ENCODE assay signal across 1 cellular context in the genomic region with DNA sequence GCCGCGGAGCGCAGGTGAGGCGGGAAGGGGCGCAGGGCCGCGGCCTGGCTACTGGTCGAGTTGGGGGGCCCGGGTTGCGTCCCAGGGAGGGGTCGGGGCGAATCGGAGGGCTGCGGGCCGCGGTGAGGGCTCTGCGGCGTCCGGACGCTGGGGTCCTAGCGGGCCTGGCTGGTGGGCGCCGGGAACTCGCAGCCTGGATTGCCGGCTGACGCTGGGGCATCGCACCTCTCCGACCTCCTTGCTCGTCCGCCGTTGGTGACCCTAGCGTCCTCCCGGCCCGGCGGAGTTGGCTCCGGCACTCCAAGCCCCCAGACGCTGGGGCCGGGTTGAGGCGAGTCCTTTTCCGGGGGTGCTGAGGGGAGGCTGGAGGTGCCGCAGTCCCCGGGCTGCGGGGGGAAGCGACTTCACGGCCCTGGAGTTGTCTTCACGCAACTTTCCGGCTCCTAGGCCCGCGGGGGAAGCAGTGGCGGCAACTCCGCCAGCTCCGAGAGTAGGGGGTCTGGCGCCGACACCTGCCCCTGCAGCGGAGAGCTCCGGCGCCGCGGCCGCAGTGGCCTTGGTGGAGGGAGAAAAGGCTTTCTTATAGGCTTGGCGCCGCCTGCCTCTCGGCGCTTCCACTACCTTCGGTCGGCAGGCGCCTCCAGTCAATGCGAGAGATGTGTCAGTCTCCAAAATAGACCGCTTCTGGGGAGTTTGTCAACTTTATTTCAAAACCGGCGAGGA.
TF ChIP-seq lines count a peak whose summit lies in the region.

No MANE protein-coding gene starts in this region.

TF ChIP-seq in HepG2, 621 proteins besides CTCF, POLR2A, EP300 and RAD21 (continued from another document and continues in another):
- TF ChIP-seq, protein P1, sequence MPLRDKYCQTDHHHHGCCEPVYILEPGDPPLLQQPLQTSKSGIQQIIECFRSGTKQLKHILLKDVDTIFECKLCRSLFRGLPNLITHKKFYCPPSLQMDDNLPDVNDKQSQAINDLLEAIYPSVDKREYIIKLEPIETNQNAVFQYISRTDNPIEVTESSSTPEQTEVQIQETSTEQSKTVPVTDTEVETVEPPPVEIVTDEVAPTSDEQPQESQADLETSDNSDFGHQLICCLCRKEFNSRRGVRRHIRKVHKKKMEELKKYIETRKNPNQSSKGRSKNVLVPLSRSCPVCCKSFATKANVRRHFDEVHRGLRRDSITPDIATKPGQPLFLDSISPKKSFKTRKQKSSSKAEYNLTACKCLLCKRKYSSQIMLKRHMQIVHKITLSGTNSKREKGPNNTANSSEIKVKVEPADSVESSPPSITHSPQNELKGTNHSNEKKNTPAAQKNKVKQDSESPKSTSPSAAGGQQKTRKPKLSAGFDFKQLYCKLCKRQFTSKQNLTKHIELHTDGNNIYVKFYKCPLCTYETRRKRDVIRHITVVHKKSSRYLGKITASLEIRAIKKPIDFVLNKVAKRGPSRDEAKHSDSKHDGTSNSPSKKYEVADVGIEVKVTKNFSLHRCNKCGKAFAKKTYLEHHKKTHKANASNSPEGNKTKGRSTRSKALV (CRISPR knock-in tag; IDR thresholded peaks at IDR 0.05): no peak
- TF ChIP-seq, protein P2, sequence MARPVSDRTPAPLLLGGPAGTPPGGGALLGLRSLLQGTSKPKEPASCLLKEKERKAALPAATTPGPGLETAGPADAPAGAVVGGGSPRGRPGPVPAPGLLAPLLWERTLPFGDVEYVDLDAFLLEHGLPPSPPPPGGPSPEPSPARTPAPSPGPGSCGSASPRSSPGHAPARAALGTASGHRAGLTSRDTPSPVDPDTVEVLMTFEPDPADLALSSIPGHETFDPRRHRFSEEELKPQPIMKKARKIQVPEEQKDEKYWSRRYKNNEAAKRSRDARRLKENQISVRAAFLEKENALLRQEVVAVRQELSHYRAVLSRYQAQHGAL (CRISPR knock-in tag; IDR thresholded peaks at IDR 0.05; ENCODE audit: not compliant biosample characterization): no peak
- TF ChIP-seq SSRP1 (CRISPR knock-in tag; IDR thresholded peaks at IDR 0.05) (no peak), FOXP1 (IDR thresholded peaks at IDR 0.05) (no peak), FOXP1 (CRISPR knock-in tag; IDR thresholded peaks at IDR 0.05) (no peak), FOXO1 (CRISPR knock-in tag; IDR thresholded peaks at IDR 0.05) (no peak), ZBTB7B (CRISPR knock-in tag; IDR thresholded peaks at IDR 0.05) (peak; percentile 37; the same call in 1 of the 2 replicates), PAF1 (CRISPR knock-in tag; IDR thresholded peaks at IDR 0.05) (no peak), SP1 (IDR thresholded peaks at IDR 0.05) (no peak), SP1 (CRISPR knock-in tag; IDR thresholded peaks at IDR 0.05) (no peak), KDM4B (CRISPR knock-in tag; IDR thresholded peaks at IDR 0.05) (no peak), AGO1 (IDR thresholded peaks at IDR 0.05; ENCODE audit: low read depth, low read length, poor library complexity, severe bottlenecking) (peak; percentile 11), CAMTA2 (CRISPR knock-in tag; IDR thresholded peaks at IDR 0.05; ENCODE audit: borderline replicate concordance) (no peak), HDAC6 (IDR thresholded peaks at IDR 0.05; ENCODE audit: low read depth, low read length) (no peak), TRIM24 (CRISPR knock-in tag; IDR thresholded peaks at IDR 0.05) (no peak), PHB2 (IDR thresholded peaks at IDR 0.05; ENCODE audit: partially characterized antibody) (no peak), NFIB (CRISPR knock-in tag; IDR thresholded peaks at IDR 0.05; ENCODE audit: borderline replicate concordance) (no peak), PRMT3 (CRISPR knock-in tag; IDR thresholded peaks at IDR 0.05; ENCODE audit: borderline replicate concordance, low read depth) (no peak), RXRA (CRISPR knock-in tag; IDR thresholded peaks at IDR 0.05) (no peak), FOXK1 (CRISPR knock-in tag; IDR thresholded peaks at IDR 0.05; ENCODE audit: borderline replicate concordance, low read depth) (no peak), CBX1 (IDR thresholded peaks at IDR 0.05; ENCODE audit: low read depth) (no peak), SRSF1 (optimal IDR thresholded peaks at IDR 0.05; ENCODE audit: low read depth, low read length) (no peak), ZNF746 (CRISPR knock-in tag; IDR thresholded peaks at IDR 0.05) (no peak), MEF2D (CRISPR knock-in tag; IDR thresholded peaks at IDR 0.05) (no peak), TOE1 (CRISPR knock-in tag; IDR thresholded peaks at IDR 0.05) (no peak), IKZF4 (CRISPR knock-in tag; IDR thresholded peaks at IDR 0.05; ENCODE audit: borderline replicate concordance, low read depth, not compliant biosample characterization) (no peak), NONO (IDR thresholded peaks at IDR 0.05) (no peak), NONO (CRISPR knock-in tag; conservative IDR thresholded peaks at IDR 0.05) (0 out of 2 replicates have a peak, but pooled peaks have one; percentile 37), THAP11 (CRISPR knock-in tag; IDR thresholded peaks at IDR 0.05) (no peak), ZNF777 (CRISPR knock-in tag; IDR thresholded peaks at IDR 0.05) (peak; percentile 85), ZNF670 (CRISPR knock-in tag; IDR thresholded peaks at IDR 0.05; ENCODE audit: borderline replicate concordance) (no peak), ADNP (CRISPR knock-in tag; IDR thresholded peaks at IDR 0.05) (no peak), SMAD3 (CRISPR knock-in tag; IDR thresholded peaks at IDR 0.05) (no peak), ZNF629 (CRISPR knock-in tag; conservative IDR thresholded peaks at IDR 0.05) (no peak)
- TF ChIP-seq, protein P3, sequence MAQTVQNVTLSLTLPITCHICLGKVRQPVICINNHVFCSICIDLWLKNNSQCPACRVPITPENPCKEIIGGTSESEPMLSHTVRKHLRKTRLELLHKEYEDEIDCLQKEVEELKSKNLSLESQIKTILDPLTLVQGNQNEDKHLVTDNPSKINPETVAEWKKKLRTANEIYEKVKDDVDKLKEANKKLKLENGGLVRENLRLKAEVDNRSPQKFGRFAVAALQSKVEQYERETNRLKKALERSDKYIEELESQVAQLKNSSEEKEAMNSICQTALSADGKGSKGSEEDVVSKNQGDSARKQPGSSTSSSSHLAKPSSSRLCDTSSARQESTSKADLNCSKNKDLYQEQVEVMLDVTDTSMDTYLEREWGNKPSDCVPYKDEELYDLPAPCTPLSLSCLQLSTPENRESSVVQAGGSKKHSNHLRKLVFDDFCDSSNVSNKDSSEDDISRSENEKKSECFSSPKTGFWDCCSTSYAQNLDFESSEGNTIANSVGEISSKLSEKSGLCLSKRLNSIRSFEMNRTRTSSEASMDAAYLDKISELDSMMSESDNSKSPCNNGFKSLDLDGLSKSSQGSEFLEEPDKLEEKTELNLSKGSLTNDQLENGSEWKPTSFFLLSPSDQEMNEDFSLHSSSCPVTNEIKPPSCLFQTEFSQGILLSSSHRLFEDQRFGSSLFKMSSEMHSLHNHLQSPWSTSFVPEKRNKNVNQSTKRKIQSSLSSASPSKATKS (CRISPR knock-in tag; IDR thresholded peaks at IDR 0.05): no peak
- TF ChIP-seq, protein P4, sequence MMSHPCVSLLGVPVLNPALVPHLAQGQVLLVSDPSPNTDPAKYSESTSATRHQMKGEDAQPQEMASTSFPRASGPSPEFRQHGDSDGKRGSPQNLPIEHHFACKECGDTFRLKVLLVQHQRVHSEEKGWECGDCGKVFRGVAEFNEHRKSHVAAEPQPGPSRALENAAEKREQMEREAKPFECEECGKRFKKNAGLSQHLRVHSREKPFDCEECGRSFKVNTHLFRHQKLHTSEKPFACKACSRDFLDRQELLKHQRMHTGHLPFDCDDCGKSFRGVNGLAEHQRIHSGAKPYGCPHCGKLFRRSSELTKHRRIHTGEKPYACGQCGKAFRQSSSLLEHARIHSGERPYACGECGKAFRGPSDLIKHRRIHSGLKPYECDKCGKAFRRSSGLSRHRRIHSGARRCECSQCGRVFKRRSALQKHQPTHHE (CRISPR knock-in tag; IDR thresholded peaks at IDR 0.05; ENCODE audit: borderline replicate concordance): 0 out of 2 replicates have a peak, but pooled peaks have one; percentile 4
- TF ChIP-seq, protein P5, sequence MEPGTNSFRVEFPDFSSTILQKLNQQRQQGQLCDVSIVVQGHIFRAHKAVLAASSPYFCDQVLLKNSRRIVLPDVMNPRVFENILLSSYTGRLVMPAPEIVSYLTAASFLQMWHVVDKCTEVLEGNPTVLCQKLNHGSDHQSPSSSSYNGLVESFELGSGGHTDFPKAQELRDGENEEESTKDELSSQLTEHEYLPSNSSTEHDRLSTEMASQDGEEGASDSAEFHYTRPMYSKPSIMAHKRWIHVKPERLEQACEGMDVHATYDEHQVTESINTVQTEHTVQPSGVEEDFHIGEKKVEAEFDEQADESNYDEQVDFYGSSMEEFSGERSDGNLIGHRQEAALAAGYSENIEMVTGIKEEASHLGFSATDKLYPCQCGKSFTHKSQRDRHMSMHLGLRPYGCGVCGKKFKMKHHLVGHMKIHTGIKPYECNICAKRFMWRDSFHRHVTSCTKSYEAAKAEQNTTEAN (CRISPR knock-in tag; conservative IDR thresholded peaks at IDR 0.05): no peak
- TF ChIP-seq, protein P6, sequence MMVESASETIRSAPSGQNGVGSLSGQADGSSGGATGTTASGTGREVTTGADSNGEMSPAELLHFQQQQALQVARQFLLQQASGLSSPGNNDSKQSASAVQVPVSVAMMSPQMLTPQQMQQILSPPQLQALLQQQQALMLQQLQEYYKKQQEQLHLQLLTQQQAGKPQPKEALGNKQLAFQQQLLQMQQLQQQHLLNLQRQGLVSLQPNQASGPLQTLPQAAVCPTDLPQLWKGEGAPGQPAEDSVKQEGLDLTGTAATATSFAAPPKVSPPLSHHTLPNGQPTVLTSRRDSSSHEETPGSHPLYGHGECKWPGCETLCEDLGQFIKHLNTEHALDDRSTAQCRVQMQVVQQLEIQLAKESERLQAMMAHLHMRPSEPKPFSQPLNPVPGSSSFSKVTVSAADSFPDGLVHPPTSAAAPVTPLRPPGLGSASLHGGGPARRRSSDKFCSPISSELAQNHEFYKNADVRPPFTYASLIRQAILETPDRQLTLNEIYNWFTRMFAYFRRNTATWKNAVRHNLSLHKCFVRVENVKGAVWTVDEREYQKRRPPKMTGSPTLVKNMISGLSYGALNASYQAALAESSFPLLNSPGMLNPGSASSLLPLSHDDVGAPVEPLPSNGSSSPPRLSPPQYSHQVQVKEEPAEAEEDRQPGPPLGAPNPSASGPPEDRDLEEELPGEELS (CRISPR knock-in tag; IDR thresholded peaks at IDR 0.05): no peak
- TF ChIP-seq, protein P7, sequence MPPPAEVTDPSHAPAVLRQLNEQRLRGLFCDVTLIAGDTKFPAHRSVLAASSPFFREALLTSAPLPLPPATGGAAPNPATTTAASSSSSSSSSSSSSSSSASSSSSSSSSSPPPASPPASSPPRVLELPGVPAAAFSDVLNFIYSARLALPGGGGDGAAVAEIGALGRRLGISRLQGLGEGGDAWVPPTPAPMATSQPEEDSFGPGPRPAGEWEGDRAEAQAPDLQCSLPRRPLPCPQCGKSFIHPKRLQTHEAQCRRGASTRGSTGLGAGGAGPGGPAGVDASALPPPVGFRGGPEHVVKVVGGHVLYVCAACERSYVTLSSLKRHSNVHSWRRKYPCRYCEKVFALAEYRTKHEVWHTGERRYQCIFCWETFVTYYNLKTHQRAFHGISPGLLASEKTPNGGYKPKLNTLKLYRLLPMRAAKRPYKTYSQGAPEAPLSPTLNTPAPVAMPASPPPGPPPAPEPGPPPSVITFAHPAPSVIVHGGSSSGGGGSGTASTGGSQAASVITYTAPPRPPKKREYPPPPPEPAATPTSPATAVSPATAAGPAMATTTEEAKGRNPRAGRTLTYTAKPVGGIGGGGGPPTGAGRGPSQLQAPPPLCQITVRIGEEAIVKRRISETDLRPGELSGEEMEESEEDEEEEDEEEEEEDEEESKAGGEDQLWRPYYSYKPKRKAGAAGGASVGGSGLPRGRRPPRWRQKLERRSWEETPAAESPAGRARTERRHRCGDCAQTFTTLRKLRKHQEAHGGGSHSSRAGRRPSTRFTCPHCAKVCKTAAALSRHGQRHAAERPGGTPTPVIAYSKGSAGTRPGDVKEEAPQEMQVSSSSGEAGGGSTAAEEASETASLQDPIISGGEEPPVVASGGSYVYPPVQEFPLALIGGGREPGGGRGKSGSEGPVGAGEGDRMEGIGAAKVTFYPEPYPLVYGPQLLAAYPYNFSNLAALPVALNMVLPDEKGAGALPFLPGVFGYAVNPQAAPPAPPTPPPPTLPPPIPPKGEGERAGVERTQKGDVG (CRISPR knock-in tag; IDR thresholded peaks at IDR 0.05; ENCODE audit: borderline replicate concordance): no peak
- TF ChIP-seq, protein P8, sequence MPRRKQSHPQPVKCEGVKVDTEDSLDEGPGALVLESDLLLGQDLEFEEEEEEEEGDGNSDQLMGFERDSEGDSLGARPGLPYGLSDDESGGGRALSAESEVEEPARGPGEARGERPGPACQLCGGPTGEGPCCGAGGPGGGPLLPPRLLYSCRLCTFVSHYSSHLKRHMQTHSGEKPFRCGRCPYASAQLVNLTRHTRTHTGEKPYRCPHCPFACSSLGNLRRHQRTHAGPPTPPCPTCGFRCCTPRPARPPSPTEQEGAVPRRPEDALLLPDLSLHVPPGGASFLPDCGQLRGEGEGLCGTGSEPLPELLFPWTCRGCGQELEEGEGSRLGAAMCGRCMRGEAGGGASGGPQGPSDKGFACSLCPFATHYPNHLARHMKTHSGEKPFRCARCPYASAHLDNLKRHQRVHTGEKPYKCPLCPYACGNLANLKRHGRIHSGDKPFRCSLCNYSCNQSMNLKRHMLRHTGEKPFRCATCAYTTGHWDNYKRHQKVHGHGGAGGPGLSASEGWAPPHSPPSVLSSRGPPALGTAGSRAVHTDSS (CRISPR knock-in tag; conservative IDR thresholded peaks at IDR 0.05): no peak
- TF ChIP-seq, protein P9, sequence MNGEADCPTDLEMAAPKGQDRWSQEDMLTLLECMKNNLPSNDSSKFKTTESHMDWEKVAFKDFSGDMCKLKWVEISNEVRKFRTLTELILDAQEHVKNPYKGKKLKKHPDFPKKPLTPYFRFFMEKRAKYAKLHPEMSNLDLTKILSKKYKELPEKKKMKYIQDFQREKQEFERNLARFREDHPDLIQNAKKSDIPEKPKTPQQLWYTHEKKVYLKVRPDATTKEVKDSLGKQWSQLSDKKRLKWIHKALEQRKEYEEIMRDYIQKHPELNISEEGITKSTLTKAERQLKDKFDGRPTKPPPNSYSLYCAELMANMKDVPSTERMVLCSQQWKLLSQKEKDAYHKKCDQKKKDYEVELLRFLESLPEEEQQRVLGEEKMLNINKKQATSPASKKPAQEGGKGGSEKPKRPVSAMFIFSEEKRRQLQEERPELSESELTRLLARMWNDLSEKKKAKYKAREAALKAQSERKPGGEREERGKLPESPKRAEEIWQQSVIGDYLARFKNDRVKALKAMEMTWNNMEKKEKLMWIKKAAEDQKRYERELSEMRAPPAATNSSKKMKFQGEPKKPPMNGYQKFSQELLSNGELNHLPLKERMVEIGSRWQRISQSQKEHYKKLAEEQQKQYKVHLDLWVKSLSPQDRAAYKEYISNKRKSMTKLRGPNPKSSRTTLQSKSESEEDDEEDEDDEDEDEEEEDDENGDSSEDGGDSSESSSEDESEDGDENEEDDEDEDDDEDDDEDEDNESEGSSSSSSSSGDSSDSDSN (CRISPR knock-in tag; IDR thresholded peaks at IDR 0.05): no peak; the same call in 1 of the 2 replicates
